9 cellular contexts compared by ENCODE assay signal in genomic region chr1:220691039-220691684, GRCh38. TPM values are rescaled to one million over a fixed set of nuclear protein-coding genes. Genes with fewer than 3 reads are reported as not detected.
DNase-seq lines count a peak whose midpoint lies in the region; ATAC-seq and TF ChIP-seq lines count a peak whose summit lies in the region.
"Had no signal": no experiment of that assay in that cellular context is flagged by ENCODE, and none has a peak within 500 bp of the region (broad histone marks: within the 10 kb centered on the region; RNA-seq: fewer than 3 reads in every experiment).

No MANE protein-coding gene starts in this region.

- peak overlapping the region; percentile 81; the same call in 1 of the 2 replicates for H3K27ac ChIP-seq in C4-2B

- H3K9me3 Mint-ChIP-seq in endothelial cell (ENCODE audit: unreplicated experiment) = no peaks in the 10 kb centered on the region
- H3K9me3 Mint-ChIP-seq in natural killer cell treated with Interleukin-12 subunit alpha and Interleukin-12 subunit beta and Interleukin-15 and Interleukin-18, amount 100 ng/mL, for 72 hours = no peaks in the 10 kb centered on the region

- no peak overlapping the region for H3K27ac Mint-ChIP-seq in endothelial cell (ENCODE audit: unreplicated experiment)
- no peak overlapping the region for H3K27ac Mint-ChIP-seq in natural killer cell treated with Interleukin-12 subunit alpha and Interleukin-12 subunit beta and Interleukin-15 and Interleukin-18, amount 100 ng/mL, for 72 hours

- H3K4me1 Mint-ChIP-seq in endothelial cell (ENCODE audit: unreplicated experiment) = peaks cover 23% of the 10 kb centered on the region
- H3K4me1 Mint-ChIP-seq in natural killer cell treated with Interleukin-12 subunit alpha and Interleukin-12 subunit beta and Interleukin-15 and Interleukin-18, amount 100 ng/mL, for 72 hours (ENCODE audit: low read depth in 2 of 2) = peaks cover 6 to 7% of the 10 kb centered on the region in 2 donors

- TF ChIP-seq CTCF in C4-2B (conservative IDR thresholded peaks at IDR 0.05) = no peak
- TF ChIP-seq CTCF in endothelial cell (IDR thresholded peaks at IDR 0.05; ENCODE audit: unreplicated experiment) = no peak

- DNase-seq in HuH-7.5 (ENCODE audit: low spot score) (peak; percentile 61), endothelial cell (ENCODE audit: low spot score) (no peak), CD1c-positive myeloid dendritic cell (ENCODE audit: extremely low spot score) (no peak), GF-D8 (lab: John Stamatoyannopoulos, UW) (no peak), MV-4-11 (lab: John Stamatoyannopoulos, UW) (no peak)
- DNase-seq in natural killer cell treated with Interleukin-12 subunit alpha and Interleukin-12 subunit beta and Interleukin-15 and Interleukin-18, amount 100 ng/mL, for 72 hours (ENCODE audit: low spot score) = no peak
- DNase-seq: amniotic stem cell had no signal

- peaks cover 4% of the 10 kb centered on the region for H3K36me3 Mint-ChIP-seq in endothelial cell (ENCODE audit: low read depth, unreplicated experiment)
- no peaks in the 10 kb centered on the region for H3K36me3 Mint-ChIP-seq in natural killer cell treated with Interleukin-12 subunit alpha and Interleukin-12 subunit beta and Interleukin-15 and Interleukin-18, amount 100 ng/mL, for 72 hours

- no peak for ATAC-seq in natural killer cell treated with Interleukin-12 subunit alpha and Interleukin-12 subunit beta and Interleukin-15 and Interleukin-18, amount 100 ng/mL, for 72 hours
- no peak for ATAC-seq in HG03442 (IDR thresholded peaks at IDR 0.05; ENCODE audit: unreplicated experiment)

- no peaks in the 10 kb centered on the region for H3K27me3 Mint-ChIP-seq in endothelial cell (ENCODE audit: unreplicated experiment)
- H3K27me3 Mint-ChIP-seq in natural killer cell treated with Interleukin-12 subunit alpha and Interleukin-12 subunit beta and Interleukin-15 and Interleukin-18, amount 100 ng/mL, for 72 hours = peaks cover 16% of the 10 kb centered on the region in 2 donors

- peak overlapping the region; percentile 83 for H3K4me3 Mint-ChIP-seq in endothelial cell (ENCODE audit: unreplicated experiment)
- peak overlapping the region; percentile 6 for H3K4me3 Mint-ChIP-seq in natural killer cell treated with Interleukin-12 subunit alpha and Interleukin-12 subunit beta and Interleukin-15 and Interleukin-18, amount 100 ng/mL, for 72 hours

RNA-seq across cellular contexts. Expression of gene C1orf115, which starts 1.0 kb away (rescaled TPM):
- 34.7 TPM for total RNA-seq in endothelial cell (ENCODE audit: unreplicated experiment)
- total RNA-seq in natural killer cell treated with Interleukin-12 subunit alpha and Interleukin-12 subunit beta and Interleukin-15 and Interleukin-18, amount 100 ng/mL, for 72 hours = under 1 TPM in 1 of 2 donors, not detected in 1; 0.14 TPM

RNA-seq across cellular contexts. Expression of gene MTARC2, which starts 57.0 kb away (rescaled TPM):
- 3.6 TPM for total RNA-seq in endothelial cell (ENCODE audit: unreplicated experiment)
- total RNA-seq in natural killer cell treated with Interleukin-12 subunit alpha and Interleukin-12 subunit beta and Interleukin-15 and Interleukin-18, amount 100 ng/mL, for 72 hours = not detected

Comparison
In these comparisons a context has a peak if more than half of its experiments do, and no peak if none do; other contexts are left out.
1. RNA of gene C1orf115, which starts 1.0 kb away (total RNA-seq): 34.7 TPM in endothelial cell (single experiment); 0.14 TPM in natural killer cell treated with Interleukin-12 subunit alpha and Interleukin-12 subunit beta and Interleukin-15 and Interleukin-18, amount 100 ng/mL, for 72 hours; every median in the first group is over 10 times any median in the second.